8 cellular contexts compared by ENCODE assay signal in the genomic region with DNA sequence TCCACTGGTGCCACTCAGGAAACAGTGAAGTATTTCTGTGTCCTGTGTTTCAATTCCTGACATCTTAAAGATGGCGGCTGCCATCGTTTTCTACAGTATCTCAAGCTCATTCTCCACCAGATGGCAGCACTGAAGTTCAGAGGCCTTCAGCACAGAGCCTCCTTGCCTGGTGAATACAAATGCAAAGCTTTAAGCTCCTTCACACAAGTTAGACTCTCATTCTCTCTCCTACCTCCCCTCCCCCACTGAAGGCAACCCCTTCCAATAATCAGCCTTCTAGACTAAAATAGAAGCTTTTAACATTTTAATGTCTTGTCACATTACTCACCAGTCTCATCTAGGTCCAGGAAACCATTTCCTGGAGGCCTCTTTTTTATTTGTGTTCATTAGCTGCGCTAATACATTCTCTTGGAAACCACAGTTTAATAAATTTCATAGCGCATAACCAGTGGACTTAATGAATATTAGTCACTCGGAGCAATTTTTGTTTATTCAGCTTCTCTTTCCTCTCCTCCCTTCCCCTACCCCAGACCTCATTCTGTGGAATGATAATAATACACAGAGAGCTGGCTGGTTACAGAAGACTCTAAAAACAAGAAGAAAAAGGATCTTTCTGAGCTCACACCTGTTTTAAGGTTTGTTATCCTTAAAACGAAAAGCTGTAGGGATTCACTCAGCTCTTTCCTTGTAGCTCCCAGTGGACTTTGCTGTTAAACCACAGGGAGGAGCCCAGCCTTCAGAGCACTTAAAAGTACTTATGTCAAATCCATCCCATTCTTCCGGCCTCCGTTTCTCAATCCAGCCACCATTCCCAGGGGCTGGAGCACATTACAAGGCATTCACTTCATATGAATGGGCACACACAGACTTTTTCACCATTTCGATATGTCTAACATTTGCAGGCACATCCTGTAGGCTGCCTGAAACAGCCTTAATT.
DNase-seq lines count a peak whose midpoint lies in the region; ATAC-seq and TF ChIP-seq lines count a peak whose summit lies in the region.

No MANE protein-coding gene starts in this region.

- in situ Hi-C loops in astrocyte of the cerebellum (cut with HindIII; ENCODE audit: low sequenced_read_pairs): no loop called here

- H3K27ac ChIP-seq in iPS DF 6.9 (ENCODE audit: low read length): no peak overlapping the region

- peak; percentile 70 for TF ChIP-seq CTCF in astrocyte of the cerebellum (IDR thresholded peaks at IDR 0.05; ENCODE audit: low read depth, low read length, missing control alignments)

- peak; percentile 30 for DNase-seq in NCI-H2029 (lab: John Stamatoyannopoulos, UW)
- no peak for DNase-seq in NCI-H2029 treated with DMSO at 0.1 percent for 48 hours (lab: John Stamatoyannopoulos, UW)
- DNase-seq in HuH-7 (ENCODE audit: low spot score): peak; percentile 60
- DNase-seq in astrocyte of the cerebellum (ENCODE audit: low read depth): peak; percentile 84
- peak; percentile 61 for DNase-seq in iPS DF 6.9 (ENCODE audit: low read depth, low spot score)
- DNase-seq in stimulated activated CD4-positive, alpha-beta T cell treated with anti-CD3 and anti-CD28 coated beads, Interleukin-12 subunit alpha, Interleukin-12 subunit beta, amount 100 ng/mL, for 4 hours: peak; percentile 13

- H3K36me3 ChIP-seq in iPS DF 6.9 (ENCODE audit: control insufficient read depth, insufficient read depth, low read length): no peaks in the 10 kb centered on the region; the same call in 1 of the 2 replicates

- H3K9me3 ChIP-seq in iPS DF 6.9 (ENCODE audit: control insufficient read depth, insufficient read depth, low read length): peaks cover 2% of the 10 kb centered on the region

- no CpG with 5 or more reads among the region's 9 CpGs for WGBS in iPS DF 6.9 (ENCODE audit: insufficient coverage, insufficient read length)

- H3K27me3 ChIP-seq in iPS DF 6.9 (ENCODE audit: control insufficient read depth, insufficient read depth, low read length): no peaks in the 10 kb centered on the region

- peak; percentile 94 for ATAC-seq in GM21529 (IDR thresholded peaks at IDR 0.05; ENCODE audit: unreplicated experiment)

- H3K4me3 ChIP-seq in astrocyte of the cerebellum (ENCODE audit: low read depth, low read length) (no peak overlapping the region), iPS DF 6.9 (ENCODE audit: low read length) (no peak overlapping the region)

- H3K4me1 ChIP-seq in iPS DF 6.9 (ENCODE audit: control insufficient read depth, insufficient read depth, low read length): no peaks in the 10 kb centered on the region

TF ChIP-seq in PFSK-1, 5 proteins besides CTCF, POLR2A, EP300 and RAD21:
- TF ChIP-seq, protein P1, sequence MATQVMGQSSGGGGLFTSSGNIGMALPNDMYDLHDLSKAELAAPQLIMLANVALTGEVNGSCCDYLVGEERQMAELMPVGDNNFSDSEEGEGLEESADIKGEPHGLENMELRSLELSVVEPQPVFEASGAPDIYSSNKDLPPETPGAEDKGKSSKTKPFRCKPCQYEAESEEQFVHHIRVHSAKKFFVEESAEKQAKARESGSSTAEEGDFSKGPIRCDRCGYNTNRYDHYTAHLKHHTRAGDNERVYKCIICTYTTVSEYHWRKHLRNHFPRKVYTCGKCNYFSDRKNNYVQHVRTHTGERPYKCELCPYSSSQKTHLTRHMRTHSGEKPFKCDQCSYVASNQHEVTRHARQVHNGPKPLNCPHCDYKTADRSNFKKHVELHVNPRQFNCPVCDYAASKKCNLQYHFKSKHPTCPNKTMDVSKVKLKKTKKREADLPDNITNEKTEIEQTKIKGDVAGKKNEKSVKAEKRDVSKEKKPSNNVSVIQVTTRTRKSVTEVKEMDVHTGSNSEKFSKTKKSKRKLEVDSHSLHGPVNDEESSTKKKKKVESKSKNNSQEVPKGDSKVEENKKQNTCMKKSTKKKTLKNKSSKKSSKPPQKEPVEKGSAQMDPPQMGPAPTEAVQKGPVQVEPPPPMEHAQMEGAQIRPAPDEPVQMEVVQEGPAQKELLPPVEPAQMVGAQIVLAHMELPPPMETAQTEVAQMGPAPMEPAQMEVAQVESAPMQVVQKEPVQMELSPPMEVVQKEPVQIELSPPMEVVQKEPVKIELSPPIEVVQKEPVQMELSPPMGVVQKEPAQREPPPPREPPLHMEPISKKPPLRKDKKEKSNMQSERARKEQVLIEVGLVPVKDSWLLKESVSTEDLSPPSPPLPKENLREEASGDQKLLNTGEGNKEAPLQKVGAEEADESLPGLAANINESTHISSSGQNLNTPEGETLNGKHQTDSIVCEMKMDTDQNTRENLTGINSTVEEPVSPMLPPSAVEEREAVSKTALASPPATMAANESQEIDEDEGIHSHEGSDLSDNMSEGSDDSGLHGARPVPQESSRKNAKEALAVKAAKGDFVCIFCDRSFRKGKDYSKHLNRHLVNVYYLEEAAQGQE (IDR thresholded peaks at IDR 0.05; ENCODE audit: insufficient read depth in 1 of 2, low read depth in 2 of 2, low read length in 2 of 2): peak in 1 of 2 experiments; percentile 43; a peak in 1 of 4 replicates
- TF ChIP-seq TAF1 (IDR thresholded peaks at IDR 0.05; ENCODE audit: borderline replicate concordance, insufficient read depth, low read length) (peak; percentile 34; the same call in 1 of the 2 replicates), POLR2AphosphoS5 (IDR thresholded peaks at IDR 0.05; ENCODE audit: low read depth, low read length) (no peak)
TF ChIP-seq in PFSK-1: peak in this region for 2.
